1 cellular context compared by ENCODE assay signal in the genomic region with DNA sequence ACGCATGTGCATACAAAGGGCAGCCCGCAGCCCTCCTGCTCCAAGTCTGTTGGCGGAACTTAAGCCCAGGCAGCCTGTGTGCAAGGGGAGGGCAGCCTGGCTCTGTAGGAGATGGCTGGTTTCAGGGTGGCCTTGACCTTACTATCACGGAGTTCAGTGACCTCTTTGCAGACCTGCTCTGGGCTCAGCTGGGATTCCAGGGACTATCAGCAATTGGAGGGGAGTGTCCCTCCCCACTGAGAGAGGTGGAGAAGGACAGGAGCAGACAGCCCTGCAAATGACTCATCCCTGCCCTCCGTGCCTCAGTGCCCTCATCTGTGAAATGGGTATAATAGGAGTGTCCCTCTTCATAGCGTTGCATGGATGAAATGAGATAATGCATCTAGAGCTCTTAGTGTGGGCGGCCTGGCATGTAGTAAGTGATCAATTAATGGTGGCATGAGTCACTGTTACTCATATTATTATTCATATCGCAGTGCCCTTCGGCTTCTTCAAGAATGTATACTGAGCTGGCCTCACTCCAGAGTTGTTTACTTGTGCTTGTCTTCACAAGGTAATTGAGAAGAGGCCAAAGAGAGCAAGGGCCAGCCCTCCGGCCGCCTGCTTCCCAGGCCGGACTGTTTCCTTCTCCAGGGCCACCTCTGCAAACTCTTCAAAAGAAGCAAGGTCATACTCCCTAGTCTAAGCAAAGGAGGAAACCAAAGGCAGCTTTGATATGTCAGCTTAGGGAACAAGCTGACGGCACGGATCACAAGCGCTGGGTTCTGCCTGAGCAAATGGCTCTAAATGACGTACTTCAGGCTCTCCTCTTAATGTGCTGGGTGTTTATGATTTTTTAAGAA.
TF ChIP-seq lines count a peak whose summit lies in the region.

No MANE protein-coding gene starts in this region.

TF ChIP-seq in HepG2, 621 proteins besides CTCF, POLR2A, EP300 and RAD21 (continued from another document and continues in another):
- TF ChIP-seq, protein P1, sequence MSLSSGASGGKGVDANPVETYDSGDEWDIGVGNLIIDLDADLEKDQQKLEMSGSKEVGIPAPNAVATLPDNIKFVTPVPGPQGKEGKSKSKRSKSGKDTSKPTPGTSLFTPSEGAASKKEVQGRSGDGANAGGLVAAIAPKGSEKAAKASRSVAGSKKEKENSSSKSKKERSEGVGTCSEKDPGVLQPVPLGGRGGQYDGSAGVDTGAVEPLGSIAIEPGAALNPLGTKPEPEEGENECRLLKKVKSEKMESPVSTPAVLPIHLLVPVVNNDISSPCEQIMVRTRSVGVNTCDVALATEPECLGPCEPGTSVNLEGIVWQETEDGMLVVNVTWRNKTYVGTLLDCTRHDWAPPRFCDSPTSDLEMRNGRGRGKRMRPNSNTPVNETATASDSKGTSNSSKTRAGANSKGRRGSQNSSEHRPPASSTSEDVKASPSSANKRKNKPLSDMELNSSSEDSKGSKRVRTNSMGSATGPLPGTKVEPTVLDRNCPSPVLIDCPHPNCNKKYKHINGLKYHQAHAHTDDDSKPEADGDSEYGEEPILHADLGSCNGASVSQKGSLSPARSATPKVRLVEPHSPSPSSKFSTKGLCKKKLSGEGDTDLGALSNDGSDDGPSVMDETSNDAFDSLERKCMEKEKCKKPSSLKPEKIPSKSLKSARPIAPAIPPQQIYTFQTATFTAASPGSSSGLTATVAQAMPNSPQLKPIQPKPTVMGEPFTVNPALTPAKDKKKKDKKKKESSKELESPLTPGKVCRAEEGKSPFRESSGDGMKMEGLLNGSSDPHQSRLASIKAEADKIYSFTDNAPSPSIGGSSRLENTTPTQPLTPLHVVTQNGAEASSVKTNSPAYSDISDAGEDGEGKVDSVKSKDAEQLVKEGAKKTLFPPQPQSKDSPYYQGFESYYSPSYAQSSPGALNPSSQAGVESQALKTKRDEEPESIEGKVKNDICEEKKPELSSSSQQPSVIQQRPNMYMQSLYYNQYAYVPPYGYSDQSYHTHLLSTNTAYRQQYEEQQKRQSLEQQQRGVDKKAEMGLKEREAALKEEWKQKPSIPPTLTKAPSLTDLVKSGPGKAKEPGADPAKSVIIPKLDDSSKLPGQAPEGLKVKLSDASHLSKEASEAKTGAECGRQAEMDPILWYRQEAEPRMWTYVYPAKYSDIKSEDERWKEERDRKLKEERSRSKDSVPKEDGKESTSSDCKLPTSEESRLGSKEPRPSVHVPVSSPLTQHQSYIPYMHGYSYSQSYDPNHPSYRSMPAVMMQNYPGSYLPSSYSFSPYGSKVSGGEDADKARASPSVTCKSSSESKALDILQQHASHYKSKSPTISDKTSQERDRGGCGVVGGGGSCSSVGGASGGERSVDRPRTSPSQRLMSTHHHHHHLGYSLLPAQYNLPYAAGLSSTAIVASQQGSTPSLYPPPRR (CRISPR knock-in tag; IDR thresholded peaks at IDR 0.05; ENCODE audit: borderline replicate concordance): peak; percentile 78
- TF ChIP-seq PBX3 (CRISPR knock-in tag; IDR thresholded peaks at IDR 0.05; ENCODE audit: borderline replicate concordance) (no peak), KAT8 (CRISPR knock-in tag; IDR thresholded peaks at IDR 0.05) (no peak), ZIK1 (CRISPR knock-in tag; IDR thresholded peaks at IDR 0.05; ENCODE audit: borderline replicate concordance, low read depth) (no peak), NCOA2 (CRISPR knock-in tag; IDR thresholded peaks at IDR 0.05) (peak; percentile 35; the same call in 1 of the 2 replicates), NAIF1 (CRISPR knock-in tag; IDR thresholded peaks at IDR 0.05; ENCODE audit: borderline replicate concordance) (no peak), SP140L (CRISPR knock-in tag; IDR thresholded peaks at IDR 0.05; ENCODE audit: borderline replicate concordance) (no peak), KAT7 (CRISPR knock-in tag; IDR thresholded peaks at IDR 0.05; ENCODE audit: borderline replicate concordance) (no peak), ZNF335 (CRISPR knock-in tag; IDR thresholded peaks at IDR 0.05) (no peak), MXI1 (IDR thresholded peaks at IDR 0.05; ENCODE audit: borderline replicate concordance, low read depth, low read length) (no peak), JDP2 (CRISPR knock-in tag; IDR thresholded peaks at IDR 0.05; ENCODE audit: borderline replicate concordance) (no peak), MTA1 (CRISPR knock-in tag; IDR thresholded peaks at IDR 0.05; ENCODE audit: borderline replicate concordance) (peak; percentile 91; the same call in 1 of the 2 replicates), ZNF788 (CRISPR knock-in tag; IDR thresholded peaks at IDR 0.05; ENCODE audit: borderline replicate concordance) (peak; percentile 69; the same call in 1 of the 2 replicates), ZBTB4 (CRISPR knock-in tag; IDR thresholded peaks at IDR 0.05; ENCODE audit: borderline replicate concordance) (peak; percentile 68), HDAC2 (CRISPR knock-in tag; IDR thresholded peaks at IDR 0.05) (peak; percentile 79), ZNF318 (CRISPR knock-in tag; IDR thresholded peaks at IDR 0.05) (no peak), LBX2 (CRISPR knock-in tag; IDR thresholded peaks at IDR 0.05; ENCODE audit: borderline replicate concordance) (no peak), NCOR1 (IDR thresholded peaks at IDR 0.05; ENCODE audit: borderline replicate concordance, low read length) (peak; percentile 39; the same call in 1 of the 2 replicates), BCL6 (CRISPR knock-in tag; IDR thresholded peaks at IDR 0.05) (peak; percentile 80), ZNF276 (CRISPR knock-in tag; IDR thresholded peaks at IDR 0.05; ENCODE audit: low read depth) (0 out of 2 replicates have a peak, but pooled peaks have one; percentile 72), ZNF121 (CRISPR knock-in tag; IDR thresholded peaks at IDR 0.05) (peak; percentile 81), HDAC1 (CRISPR knock-in tag; IDR thresholded peaks at IDR 0.05) (peak; percentile 65; the same call in 1 of the 2 replicates), DPF2 (CRISPR knock-in tag; IDR thresholded peaks at IDR 0.05; ENCODE audit: borderline replicate concordance, low read depth) (peak; percentile 34; the same call in 1 of the 2 replicates), MNT (IDR thresholded peaks at IDR 0.05) (no peak), ZNF589 (CRISPR knock-in tag; conservative IDR thresholded peaks at IDR 0.05) (no peak), MEF2D (CRISPR knock-in tag; IDR thresholded peaks at IDR 0.05) (no peak), ZNF713 (CRISPR knock-in tag; IDR thresholded peaks at IDR 0.05) (no peak), TEAD2 (CRISPR knock-in tag; IDR thresholded peaks at IDR 0.05) (no peak), ZMYM3 (CRISPR knock-in tag; IDR thresholded peaks at IDR 0.05) (peak; percentile 99), CENPX (CRISPR knock-in tag; IDR thresholded peaks at IDR 0.05) (no peak), NR2F1 (CRISPR knock-in tag; IDR thresholded peaks at IDR 0.05) (peak; percentile 86 to 87; a peak in 3 of 4 replicates), KDM1A (CRISPR knock-in tag; IDR thresholded peaks at IDR 0.05) (peak; percentile 98)
